ENCODE assay signal across 10 cellular contexts in the genomic region with DNA sequence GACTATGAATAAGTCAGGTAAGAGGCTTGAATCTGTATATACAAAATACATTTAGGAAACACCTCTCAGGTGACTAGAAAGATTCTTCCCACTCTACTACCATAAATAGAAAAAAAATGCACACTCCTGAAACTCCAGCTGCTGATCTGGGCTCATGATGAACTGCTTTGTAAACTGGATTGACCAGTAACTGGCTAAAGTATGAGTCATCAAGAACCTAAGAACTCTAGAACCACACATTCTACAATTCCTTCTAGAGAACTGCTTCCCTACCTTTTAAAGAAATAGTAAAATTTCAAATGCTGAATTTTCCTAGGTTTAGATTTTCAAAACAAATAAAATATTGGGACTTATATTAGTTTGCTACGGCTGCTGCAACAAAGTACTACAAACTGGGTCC. TPM values are rescaled to one million over a fixed set of nuclear protein-coding genes. Genes with fewer than 3 reads are reported as not detected.
DNase-seq lines count a peak whose midpoint lies in the region; ATAC-seq, FAIRE-seq and TF ChIP-seq lines count a peak whose summit lies in the region.
"Had no signal": no experiment of that assay in that cellular context is flagged by ENCODE, and none has a peak within 500 bp of the region (broad histone marks: within the 10 kb centered on the region; RNA-seq: fewer than 3 reads in every experiment).

No MANE protein-coding gene starts in this region.

- POLR2A ChIA-PET in endothelial cell of umbilical vein (lab: Charles Lee): no interaction called here

- CTCF ChIA-PET in endothelial cell of umbilical vein (lab: Charles Lee): no interaction called here

- TF ChIP-seq POLR2A in endothelial cell of umbilical vein (IDR thresholded peaks at IDR 0.05; ENCODE audit: low read depth, low read length) (no peak), vagina (IDR thresholded peaks at IDR 0.05) (no peak)

- H3K9me3 ChIP-seq in endothelial cell of umbilical vein (replicated peaks; ENCODE audit: control insufficient read depth, insufficient read depth, low read length) (no peaks in the 10 kb centered on the region), psoas muscle (no peaks in the 10 kb centered on the region), vagina (no peaks in the 10 kb centered on the region)

- H2AFZ ChIP-seq in endothelial cell of umbilical vein (ENCODE audit: low read depth, low read length): no peak overlapping the region

- H3K27me3 ChIP-seq in endothelial cell of umbilical vein (ENCODE audit: control insufficient read depth in 2 of 2, insufficient read depth in 2 of 2, low read length in 2 of 2) (no peaks in the 10 kb centered on the region), psoas muscle (ENCODE audit: insufficient read depth in 3 of 3, low read length in 2 of 3) (no peaks in the 10 kb centered on the region), vagina (no peaks in the 10 kb centered on the region)

- H3K27ac ChIP-seq in endothelial cell of umbilical vein (ENCODE audit: insufficient read depth, low read depth, low read length) (no peak overlapping the region), psoas muscle (no peak overlapping the region), vagina (no peak overlapping the region)

- peaks cover 15% of the 10 kb centered on the region for H4K20me1 ChIP-seq in endothelial cell of umbilical vein (replicated peaks; ENCODE audit: control insufficient read depth, extremely low read depth, insufficient read depth, low read length)

- no peak for FAIRE-seq in endothelial cell of umbilical vein (lab: Jason Lieb, UNC)

- peak; percentile 43 to 72 (median 59) for ATAC-seq in psoas muscle
- ATAC-seq in HG02623 (IDR thresholded peaks at IDR 0.05; ENCODE audit: unreplicated experiment): no peak
- no peak for ATAC-seq in HG03520 (IDR thresholded peaks at IDR 0.05; ENCODE audit: unreplicated experiment)

- dilution Hi-C loops in endothelial cell of umbilical vein (cut with MboI; ENCODE audit: extremely low pct_ligation_motif_present, low sequenced_read_pairs): no loop called here

- peak; percentile 22 for DNase-seq in NOMO-1 treated with DMSO at 0.1 percent for 48 hours (lab: John Stamatoyannopoulos, UW; ENCODE audit: unreplicated experiment)
- no peak for DNase-seq in NOMO-1 (lab: John Stamatoyannopoulos, UW; ENCODE audit: unreplicated experiment in 2 of 2)
- peak; percentile 68 for DNase-seq in M059J (ENCODE audit: low read depth)
- no peak for DNase-seq in endothelial cell of umbilical vein (ENCODE audit: low read depth, low spot score)
- no peak for DNase-seq in psoas muscle
- DNase-seq in vagina (ENCODE audit: extremely low spot score in 2 of 2): no peak
- DNase-seq: 8988T, NCI-H2107 had no signal

- intact Hi-C loops in endothelial cell of umbilical vein (cut with micrococcal nuclease): no loop called here
- intact Hi-C loops in psoas muscle (cut with DNase I): no loop called here
- intact Hi-C loops in vagina (cut with DNase I): no loop called here

- H3K36me3 ChIP-seq in endothelial cell of umbilical vein (ENCODE audit: control insufficient read depth in 2 of 2, extremely low read depth in 1 of 2, insufficient read depth in 2 of 2, low read length in 2 of 2) (no peaks in the 10 kb centered on the region), psoas muscle (ENCODE audit: insufficient read depth in 1 of 2, low read depth in 1 of 2) (peaks cover 0 to 1% of the 10 kb centered on the region in 2 donors), vagina (peaks cover 0 to under 1% of the 10 kb centered on the region in 2 donors)

- H3K9me1 ChIP-seq in endothelial cell of umbilical vein (replicated peaks; ENCODE audit: control insufficient read depth, extremely low read depth, insufficient read depth, low read length): no peaks in the 10 kb centered on the region

- H3K4me3 ChIP-seq in endothelial cell of umbilical vein (replicated peaks in 1 of 3; ENCODE audit: insufficient read depth in 1 of 3, low read depth in 1 of 3, low read length in 3 of 3) (no peak overlapping the region), psoas muscle (no peak overlapping the region), vagina (no peak overlapping the region)

- TF ChIP-seq CTCF in endothelial cell of umbilical vein (IDR thresholded peaks at IDR 0.05; ENCODE audit: extremely low read depth in 1 of 2, insufficient read depth in 1 of 2, low read depth in 1 of 2, low read length in 2 of 2) (no peak), psoas muscle (IDR thresholded peaks at IDR 0.05) (no peak), vagina (IDR thresholded peaks at IDR 0.05) (no peak)

- H3K9ac ChIP-seq in endothelial cell of umbilical vein (replicated peaks; ENCODE audit: extremely low read depth, insufficient read depth, low read length): no peak overlapping the region

- BruUV-seq in endothelial cell of umbilical vein (replicated peaks; lab: Mats Ljungman, UMichigan): no TSS peak

- H3K79me2 ChIP-seq in endothelial cell of umbilical vein (ENCODE audit: control insufficient read depth, insufficient read depth, low read length): peaks cover 79% of the 10 kb centered on the region

- 92 to 97% (median 94%) methylated on average over 1 of the region's 1 CpG for WGBS in psoas muscle, 3 donors

- no peaks in the 10 kb centered on the region for H3K4me1 ChIP-seq in endothelial cell of umbilical vein (ENCODE audit: control insufficient read depth, extremely low read depth, insufficient read depth, low read length)
- peaks cover 18% of the 10 kb centered on the region for H3K4me1 ChIP-seq in psoas muscle
- peaks cover 74% of the 10 kb centered on the region for H3K4me1 ChIP-seq in vagina

- H3K4me2 ChIP-seq in endothelial cell of umbilical vein (ENCODE audit: insufficient read depth, low read length): no peak overlapping the region

TF ChIP-seq in endothelial cell of umbilical vein, 7 proteins besides CTCF, POLR2A, EP300 and RAD21:
- TF ChIP-seq, protein P1, sequence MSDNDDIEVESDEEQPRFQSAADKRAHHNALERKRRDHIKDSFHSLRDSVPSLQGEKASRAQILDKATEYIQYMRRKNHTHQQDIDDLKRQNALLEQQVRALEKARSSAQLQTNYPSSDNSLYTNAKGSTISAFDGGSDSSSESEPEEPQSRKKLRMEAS (IDR thresholded peaks at IDR 0.05; ENCODE audit: insufficient read depth, insufficient read length): no peak
- peak; percentile 51 for TF ChIP-seq JUN (IDR thresholded peaks at IDR 0.05; ENCODE audit: borderline replicate concordance, insufficient read depth, insufficient read length, low read depth)
- no peak for TF ChIP-seq GATA2 (IDR thresholded peaks at IDR 0.05; ENCODE audit: insufficient read depth, insufficient read length, low read depth, low read length)
- TF ChIP-seq FOS (IDR thresholded peaks at IDR 0.05; ENCODE audit: borderline replicate concordance, insufficient read depth, low read length): peak; percentile 49

RNA-seq across cellular contexts. Expression of a gene that starts 55.2 kb away (rescaled TPM):
- total RNA-seq in M059J (2014; rRNA removed; shearing (Covaris generic)): 18.9 and 26.6 TPM in 2 replicates
- total RNA-seq in endothelial cell of umbilical vein (61.2 and 62.5 TPM in 2 replicates), psoas muscle (10 to 100 TPM; 20.5 to 25.9 (median 22.6) TPM), vagina (101 TPM)
- polyA plus RNA-seq in endothelial cell of umbilical vein (28.6 and 31.8 TPM in 2 replicates), psoas muscle (10 to 100 TPM in 2 of 3 donors, 1 to 10 TPM in 1; 7.3 to 28.6 (median 13.0) TPM)
- 26.3 and 29.4 TPM in 2 replicates for polyA plus RNA-seq in endothelial cell of umbilical vein (2011; cell fraction: cytosol; rRNA removed)
- polyA plus RNA-seq in endothelial cell of umbilical vein (2011; cell fraction: nucleus; rRNA removed): 49.6 TPM in 2 replicates
- polyA plus RNA-seq in endothelial cell of umbilical vein (2012): 49.5 and 49.7 TPM in 2 replicates
- 57.9 and 67.6 TPM in 2 replicates for polyA minus RNA-seq in endothelial cell of umbilical vein
- polyA minus RNA-seq in endothelial cell of umbilical vein (2011; cell fraction: cytosol; rRNA and poly(A)+ RNA removed): 12.8 TPM
- polyA minus RNA-seq in endothelial cell of umbilical vein (2011; cell fraction: nucleus; rRNA and poly(A)+ RNA removed): 81.5 and 119 TPM in 2 replicates

Comparison
In these comparisons a context has a peak if more than half of its experiments do, and no peak if none do; other contexts are left out.
1. DNase-seq: peak in NOMO-1 treated with DMSO at 0.1 percent for 48 hours (single experiment) and M059J (single experiment); none in NOMO-1 (0 of 2), endothelial cell of umbilical vein (single experiment), psoas muscle (0 of 2) and vagina (0 of 2).
2. ATAC-seq: peak in psoas muscle (4 of 4); none in HG02623 (single experiment) and HG03520 (single experiment).